In genomic region chr3:24843955-24844354, GRCh38 we compare ENCODE assay signal across 19 cellular contexts.
"Had no signal": no experiment of that assay in that cellular context is flagged by ENCODE, and none has a peak within 500 bp of the region (broad histone marks: within the 10 kb centered on the region; RNA-seq: fewer than 3 reads in every experiment).

No MANE protein-coding gene starts in this region.

- H3K36me3 ChIP-seq: esophagus squamous epithelium, neutrophil, thyroid gland, upper lobe of right lung had no signal

- H3K27me3 ChIP-seq: esophagus squamous epithelium, neutrophil, thyroid gland, upper lobe of right lung had no signal

- DNase-seq: activated CD4-positive, alpha-beta T cell treated with anti-CD3 and anti-CD28 coated beads for 4 hours; activated CD4-positive, alpha-beta T cell treated with anti-CD3 and anti-CD28 coated beads, Interleukin-2, amount 50 U/mL, for 4 hours; activated CD4-positive, CD25-positive, alpha-beta regulatory T cell; activated effector memory CD4-positive, alpha-beta T cell treated with Interleukin-2 at 50 U/mL for 16 hours; activated naive CD4-positive, alpha-beta T cell treated with Interleukin-2 at 50 U/mL for 16 hours; anterior cingulate cortex; endodermal cell; esophagus squamous epithelium; glutamatergic neuron; left cardiac atrium; mammary epithelial cell; retina; small intestine; stimulated activated CD4-positive, alpha-beta T cell treated with anti-CD3 and anti-CD28 coated beads, Interleukin-4, amount 100 ng/mL, for 4 hours; stimulated activated CD8-positive, alpha-beta memory T cell treated with anti-CD3 and anti-CD28 coated beads, Interleukin-4, amount 100 ng/mL, for 48 hours; stimulated activated naive CD8-positive, alpha-beta T cell treated with anti-CD3 and anti-CD28 coated beads, Interleukin-15, amount 100 ng/mL, for 72 hours; thyroid gland; upper lobe of right lung had no signal

- H3K4me1 ChIP-seq: esophagus squamous epithelium, thyroid gland, upper lobe of right lung had no signal

- H3K27ac ChIP-seq: esophagus squamous epithelium, neutrophil, thyroid gland, upper lobe of right lung had no signal

- H3K9me3 ChIP-seq: esophagus squamous epithelium, neutrophil, thyroid gland, upper lobe of right lung had no signal

- H3K4me3 ChIP-seq: esophagus squamous epithelium, thyroid gland, upper lobe of right lung had no signal
